In genomic region chr17:68301438-68301959, GRCh38 we compare ENCODE assay signal across 16 cellular contexts. TPM values are rescaled to one million over a fixed set of nuclear protein-coding genes. Genes with fewer than 3 reads are reported as not detected.
DNase-seq lines count a peak whose midpoint lies in the region; ATAC-seq and TF ChIP-seq lines count a peak whose summit lies in the region.
"Had no signal": no experiment of that assay in that cellular context is flagged by ENCODE, and none has a peak within 500 bp of the region (broad histone marks: within the 10 kb centered on the region; RNA-seq: fewer than 3 reads in every experiment).

No MANE protein-coding gene starts in this region.

- no peaks in the 10 kb centered on the region for H3K9me3 ChIP-seq in psoas muscle
- H3K9me3 ChIP-seq: vagina had no signal

- H3K27me3 ChIP-seq in psoas muscle (ENCODE audit: insufficient read depth in 3 of 3, low read length in 2 of 3): no peaks in the 10 kb centered on the region
- H3K27me3 ChIP-seq: vagina had no signal

- TF ChIP-seq CTCF in GM13977 (IDR thresholded peaks at IDR 0.05; ENCODE audit: extremely low read depth, insufficient read depth, missing control alignments) (no peak), GM13976 (IDR thresholded peaks at IDR 0.05; ENCODE audit: borderline replicate concordance, control extremely low read depth, extremely low read depth, insufficient read depth, missing control alignments) (no peak), psoas muscle (IDR thresholded peaks at IDR 0.05) (no peak)

- peaks cover 11% of the 10 kb centered on the region for H3K4me1 ChIP-seq in psoas muscle
- H3K4me1 ChIP-seq: vagina had no signal

- peak; percentile 85 for DNase-seq in ELF-1 (ENCODE audit: low read depth, low spot score)
- peak; percentile 20 for DNase-seq in NCI-H2029 (lab: John Stamatoyannopoulos, UW)
- peak; percentile 57 for DNase-seq in NCI-H748 treated with DMSO at 0.1 percent for 48 hours (lab: John Stamatoyannopoulos, UW)
- peak; percentile 69 for DNase-seq in islet precursor cell
- DNase-seq in GM13977 (ENCODE audit: low spot score): no peak
- DNase-seq in GM13976 (ENCODE audit: low spot score): no peak
- DNase-seq in psoas muscle: no peak
- DNase-seq: activated CD4-positive, alpha-beta T cell treated with anti-CD3 and anti-CD28 coated beads, Interleukin-2, amount 50 U/mL, for 4 hours; activated T-cell treated with anti-CD3 and anti-CD28 coated beads, Interleukin-2, amount 50 U/mL, for 4 hours; GM23248; immature natural killer cell; NCI-H1048; stimulated activated naive CD4-positive, alpha-beta T cell had no signal

- intact Hi-C loops in psoas muscle (cut with DNase I): no loop called here

- H3K27ac ChIP-seq in psoas muscle: no peak overlapping the region
- H3K27ac ChIP-seq: GM23248, vagina had no signal

- no peaks in the 10 kb centered on the region for H3K36me3 ChIP-seq in psoas muscle (ENCODE audit: insufficient read depth in 1 of 2, low read depth in 1 of 2)
- H3K36me3 ChIP-seq: vagina had no signal

- WGBS in psoas muscle, 3 donors: 66 to 74% (median 71%) methylated on average over 9 of the region's 9 CpGs

- in situ Hi-C loops in GM13977 (cut with MboI; ENCODE audit: low pct_unique_long_range_greater_than_20kb, low sequenced_read_pairs, unreplicated experiment): no loop called here
- in situ Hi-C loops in GM13976 (cut with MboI; ENCODE audit: low sequenced_read_pairs, unreplicated experiment): no loop called here

- no peak for ATAC-seq in GM18873 (IDR thresholded peaks at IDR 0.05; ENCODE audit: low FRiP score, unreplicated experiment)
- ATAC-seq in psoas muscle: no peak
- ATAC-seq: activated T-cell treated with anti-CD3 and anti-CD28 coated beads, Interleukin-2, amount 50 U/mL, for 4 hours had no signal

- H3K4me3 ChIP-seq in psoas muscle: no peak overlapping the region
- H3K4me3 ChIP-seq: GM23248, skin epidermis, vagina had no signal

RNA-seq across cellular contexts. Expression of gene ARSG, which starts 10.2 kb away (rescaled TPM):
- total RNA-seq in psoas muscle: 1 to 10 TPM; 2.1 to 6.1 (median 3.1) TPM
- polyA plus RNA-seq in psoas muscle: 1 to 10 TPM; 1.7 to 3.7 (median 1.9) TPM

RNA-seq across cellular contexts. Expression of gene SLC16A6, which starts 10.6 kb away (rescaled TPM):
- 10 to 100 TPM in 1 of 4 donors, 1 to 10 TPM in 2, under 1 TPM in 1; 0.82 to 47.7 (median 6.4) TPM for total RNA-seq in psoas muscle
- polyA plus RNA-seq in psoas muscle: 10 to 100 TPM in 1 of 3 donors, under 1 TPM in 2; 0.75 to 31.1 (median 0.86) TPM

RNA-seq across cellular contexts. Expression of gene AMZ2, which starts 53.7 kb away (rescaled TPM):
- total RNA-seq in psoas muscle: 100 to 1,000 TPM in 2 of 4 donors, 10 to 100 TPM in 2; 71.6 to 121 (median 91.8) TPM
- 100 to 1,000 TPM in 1 of 3 donors, 10 to 100 TPM in 2; 31.1 to 105 (median 53.6) TPM for polyA plus RNA-seq in psoas muscle

Comparison
In these comparisons a context has a peak if more than half of its experiments do, and no peak if none do; other contexts are left out.
1. DNase-seq: peak in ELF-1 (single experiment), NCI-H2029 (single experiment), NCI-H748 treated with DMSO at 0.1 percent for 48 hours (single experiment) and islet precursor cell (single experiment); none in GM13977 (single experiment), GM13976 (single experiment) and psoas muscle (0 of 2).